24 cellular contexts compared by ENCODE assay signal in genomic region chr3:52213901-52214300, GRCh38. TPM values are rescaled to one million over a fixed set of nuclear protein-coding genes. Genes with fewer than 3 reads are reported as not detected.
"Had no signal": no experiment of that assay in that cellular context is flagged by ENCODE, and none has a peak within 500 bp of the region (broad histone marks: within the 10 kb centered on the region; RNA-seq: fewer than 3 reads in every experiment).

No MANE protein-coding gene starts in this region.

- H3K27ac Mint-ChIP-seq: activated CD4-positive, alpha-beta T cell treated with anti-CD3 and anti-CD28 coated beads, Interleukin-2, amount 10 ng/mL, durations not matched to agents 7 days and 5 days; activated CD8-positive, alpha-beta memory T cell treated with anti-CD3 and anti-CD28 coated beads, Interleukin-2, amount 10 ng/mL, durations not matched to agents 7 days and 5 days; activated CD8-positive, alpha-beta T cell treated with anti-CD3 and anti-CD28 coated beads for 36 hours; activated naive CD4-positive, alpha-beta T cell treated with anti-CD3 and anti-CD28 coated beads, Interleukin-2, amount 50 U/mL, for 24 hours; progenitor cell of endocrine pancreas had no signal

- H3K9me3 Mint-ChIP-seq: activated CD4-positive, alpha-beta T cell treated with anti-CD3 and anti-CD28 coated beads, Interleukin-2, amount 10 ng/mL, durations not matched to agents 7 days and 5 days; activated CD8-positive, alpha-beta T cell treated with anti-CD3 and anti-CD28 coated beads for 36 hours; activated naive CD4-positive, alpha-beta T cell treated with anti-CD3 and anti-CD28 coated beads, Interleukin-2, amount 50 U/mL, for 24 hours; natural killer cell had no signal

- H3K27me3 ChIP-seq: esophagus muscularis mucosa, heart right ventricle, left lung, spleen, thyroid gland had no signal

- H3K4me3 ChIP-seq: esophagus muscularis mucosa, heart right ventricle, left lung, lung, spleen, thyroid gland had no signal

- H3K9me3 ChIP-seq: esophagus muscularis mucosa, heart right ventricle, left lung, spleen, thyroid gland had no signal

- H3K27me3 Mint-ChIP-seq: activated CD4-positive, alpha-beta T cell treated with anti-CD3 and anti-CD28 coated beads, Interleukin-2, amount 10 ng/mL, durations not matched to agents 7 days and 5 days; activated CD8-positive, alpha-beta memory T cell treated with anti-CD3 and anti-CD28 coated beads, Interleukin-2, amount 10 ng/mL, durations not matched to agents 7 days and 5 days; activated CD8-positive, alpha-beta T cell treated with anti-CD3 and anti-CD28 coated beads for 36 hours; activated naive CD4-positive, alpha-beta T cell treated with anti-CD3 and anti-CD28 coated beads, Interleukin-2, amount 50 U/mL, for 24 hours; progenitor cell of endocrine pancreas had no signal

- DNase-seq: activated CD4-positive, alpha-beta T cell treated with anti-CD3 and anti-CD28 coated beads, Interleukin-2, amount 10 ng/mL, durations not matched to agents 7 days and 5 days; activated CD4-positive, CD25-positive, alpha-beta regulatory T cell treated with anti-CD3 and anti-CD28 coated beads, Interleukin-2, amount 50 U/mL, for 72 hours; activated CD8-positive, alpha-beta memory T cell treated with anti-CD3 and anti-CD28 coated beads, Interleukin-2, amount 10 ng/mL, durations not matched to agents 7 days and 5 days; activated CD8-positive, alpha-beta T cell treated with anti-CD3 and anti-CD28 coated beads for 36 hours; activated gamma-delta T cell treated with Interleukin-2 at 50 U/mL for 16 hours; central memory CD4-positive, alpha-beta T cell; effector memory CD4-positive, alpha-beta T cell; heart right ventricle; kidney glomerular epithelial cell; left lung; midbrain; natural killer cell; retina; spleen; stimulated activated CD4-positive, alpha-beta T cell treated with anti-CD3 and anti-CD28 coated beads, Interleukin-4, amount 100 ng/mL, for 1 hour; stimulated activated naive CD8-positive, alpha-beta T cell treated with anti-CD3 and anti-CD28 coated beads, Interleukin-15, Interleukin-2, amounts not matched to agents 100 U/mL and 50 U/mL, for 24 hours; substantia nigra; thyroid gland; WERI-Rb-1 had no signal

- H3K4me3 Mint-ChIP-seq: activated CD4-positive, alpha-beta T cell treated with anti-CD3 and anti-CD28 coated beads, Interleukin-2, amount 10 ng/mL, durations not matched to agents 7 days and 5 days; activated CD8-positive, alpha-beta memory T cell treated with anti-CD3 and anti-CD28 coated beads, Interleukin-2, amount 10 ng/mL, durations not matched to agents 7 days and 5 days; activated CD8-positive, alpha-beta T cell treated with anti-CD3 and anti-CD28 coated beads for 36 hours; activated naive CD4-positive, alpha-beta T cell treated with anti-CD3 and anti-CD28 coated beads, Interleukin-2, amount 50 U/mL, for 24 hours; natural killer cell had no signal

- ATAC-seq: activated CD8-positive, alpha-beta memory T cell treated with anti-CD3 and anti-CD28 coated beads, Interleukin-2, amount 10 ng/mL, durations not matched to agents 7 days and 5 days; activated CD8-positive, alpha-beta T cell treated with anti-CD3 and anti-CD28 coated beads for 36 hours; heart right ventricle; left lung; natural killer cell; stimulated activated naive CD8-positive, alpha-beta T cell treated with anti-CD3 and anti-CD28 coated beads, Interleukin-15, Interleukin-2, amounts not matched to agents 100 U/mL and 50 U/mL, for 24 hours had no signal

RNA-seq across cellular contexts. Expression of gene TLR9, which starts 11.5 kb away (rescaled TPM):
- polyA plus RNA-seq: endothelial cell of umbilical vein had no signal
